Comparison of ENCODE assay signal across 1 cellular context in genomic region chr20:62025394-62025793, GRCh38.
TF ChIP-seq lines count a peak whose summit lies in the region.

No MANE protein-coding gene starts in this region.

TF ChIP-seq in HepG2, 621 proteins besides CTCF, POLR2A, EP300 and RAD21 (continued from another document):
- TF ChIP-seq ETV6 (CRISPR knock-in tag; conservative IDR thresholded peaks at IDR 0.05) (no peak), ZNF225 (CRISPR knock-in tag; IDR thresholded peaks at IDR 0.05) (no peak), NR2F1 (CRISPR knock-in tag; IDR thresholded peaks at IDR 0.05) (no peak), RXRA (CRISPR knock-in tag; IDR thresholded peaks at IDR 0.05) (no peak), GABPB1 (CRISPR knock-in tag; IDR thresholded peaks at IDR 0.05) (no peak)
- TF ChIP-seq, protein P1, sequence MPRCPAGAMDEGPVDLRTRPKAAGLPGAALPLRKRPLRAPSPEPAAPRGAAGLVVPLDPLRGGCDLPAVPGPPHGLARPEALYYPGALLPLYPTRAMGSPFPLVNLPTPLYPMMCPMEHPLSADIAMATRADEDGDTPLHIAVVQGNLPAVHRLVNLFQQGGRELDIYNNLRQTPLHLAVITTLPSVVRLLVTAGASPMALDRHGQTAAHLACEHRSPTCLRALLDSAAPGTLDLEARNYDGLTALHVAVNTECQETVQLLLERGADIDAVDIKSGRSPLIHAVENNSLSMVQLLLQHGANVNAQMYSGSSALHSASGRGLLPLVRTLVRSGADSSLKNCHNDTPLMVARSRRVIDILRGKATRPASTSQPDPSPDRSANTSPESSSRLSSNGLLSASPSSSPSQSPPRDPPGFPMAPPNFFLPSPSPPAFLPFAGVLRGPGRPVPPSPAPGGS (CRISPR knock-in tag; IDR thresholded peaks at IDR 0.05), result 0 out of 2 replicates have a peak, but pooled peaks have one; percentile 59
- TF ChIP-seq, protein P2, sequence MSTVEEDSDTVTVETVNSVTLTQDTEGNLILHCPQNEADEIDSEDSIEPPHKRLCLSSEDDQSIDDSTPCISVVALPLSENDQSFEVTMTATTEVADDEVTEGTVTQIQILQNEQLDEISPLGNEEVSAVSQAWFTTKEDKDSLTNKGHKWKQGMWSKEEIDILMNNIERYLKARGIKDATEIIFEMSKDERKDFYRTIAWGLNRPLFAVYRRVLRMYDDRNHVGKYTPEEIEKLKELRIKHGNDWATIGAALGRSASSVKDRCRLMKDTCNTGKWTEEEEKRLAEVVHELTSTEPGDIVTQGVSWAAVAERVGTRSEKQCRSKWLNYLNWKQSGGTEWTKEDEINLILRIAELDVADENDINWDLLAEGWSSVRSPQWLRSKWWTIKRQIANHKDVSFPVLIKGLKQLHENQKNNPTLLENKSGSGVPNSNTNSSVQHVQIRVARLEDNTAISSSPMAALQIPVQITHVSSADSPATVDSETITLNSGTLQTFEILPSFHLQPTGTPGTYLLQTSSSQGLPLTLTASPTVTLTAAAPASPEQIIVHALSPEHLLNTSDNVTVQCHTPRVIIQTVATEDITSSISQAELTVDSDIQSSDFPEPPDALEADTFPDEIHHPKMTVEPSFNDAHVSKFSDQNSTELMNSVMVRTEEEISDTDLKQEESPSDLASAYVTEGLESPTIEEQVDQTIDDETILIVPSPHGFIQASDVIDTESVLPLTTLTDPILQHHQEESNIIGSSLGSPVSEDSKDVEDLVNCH (CRISPR knock-in tag; IDR thresholded peaks at IDR 0.05), result no peak
